ENCODE assay signal across 8 cellular contexts in the genomic region with DNA sequence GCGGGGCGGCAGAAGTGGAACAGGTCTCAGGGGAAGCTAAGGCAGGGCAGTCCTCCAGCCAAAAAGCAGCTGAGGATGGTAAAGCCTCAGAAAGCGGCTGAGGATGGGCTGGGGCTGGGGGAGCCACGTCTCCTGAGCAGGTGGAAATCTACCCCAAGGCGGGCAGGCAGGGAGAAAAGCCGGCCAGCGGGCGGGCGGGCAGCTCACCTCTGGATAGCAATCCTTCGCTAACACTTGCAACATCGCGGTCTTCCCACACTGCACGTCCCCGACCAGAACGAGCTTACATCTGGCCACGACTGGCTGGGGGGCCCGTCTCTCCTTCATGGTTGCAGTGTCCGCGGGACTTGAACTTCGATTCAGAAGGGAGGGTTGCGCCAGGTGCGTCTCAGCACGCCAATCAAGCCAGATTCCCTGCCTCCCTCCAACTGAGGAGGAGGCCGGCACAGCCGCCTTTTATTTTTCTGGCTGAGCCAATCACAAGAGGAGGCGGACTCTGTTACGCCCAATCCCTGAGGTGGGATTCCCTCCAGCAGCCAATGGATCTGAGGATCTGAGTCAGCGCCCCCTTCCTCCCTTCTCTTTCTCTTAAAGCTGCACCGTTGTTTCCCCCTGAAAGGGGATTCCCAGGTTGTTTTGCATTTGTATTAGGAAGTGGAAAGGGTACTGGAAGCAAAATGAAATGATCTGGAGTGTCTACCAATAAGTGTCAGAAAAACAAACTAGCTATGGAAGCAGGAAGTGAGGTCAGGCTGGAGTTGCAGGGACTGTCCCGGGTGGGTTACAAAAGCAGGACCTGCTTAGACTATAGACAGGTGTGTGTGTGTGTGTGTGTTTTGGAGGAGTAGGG. TPM values are rescaled to one million over a fixed set of nuclear protein-coding genes. Genes with fewer than 3 reads are reported as not detected.
DNase-seq lines count a peak whose midpoint lies in the region; ATAC-seq and TF ChIP-seq lines count a peak whose summit lies in the region.

Gene RND1, minus strand, starts transcription at position 430 of the 850 bp plus-strand sequence. Its CDS starts 103 bp downstream, at position 327.

- H3K4me1 Mint-ChIP-seq in HFFc6 (ENCODE audit: low read depth) = peaks cover 13% of the 10 kb centered on the region

- peaks cover 27% of the 10 kb centered on the region for H3K27me3 Mint-ChIP-seq in HFFc6 (ENCODE audit: insufficient read depth)

- H3K9me3 Mint-ChIP-seq in HFFc6 = no peaks in the 10 kb centered on the region
- no peaks in the 10 kb centered on the region for H3K9me3 Mint-ChIP-seq in activated naive CD4-positive, alpha-beta T cell treated with anti-CD3 and anti-CD28 coated beads, Interleukin-2, amount 50 U/mL, for 72 hours

- peak; percentile 40; the same call in 1 of the 2 replicates for TF ChIP-seq CTCF in HFFc6 (IDR thresholded peaks at IDR 0.05)

- peak; percentile 83 for DNase-seq in HFFc6
- DNase-seq in NAMALWA (ENCODE audit: low spot score) = peak; percentile 97
- DNase-seq in SK-N-DZ (ENCODE audit: low spot score) = peak; percentile 94
- DNase-seq in activated naive CD4-positive, alpha-beta T cell treated with anti-CD3 and anti-CD28 coated beads, Interleukin-2, amount 50 U/mL, for 72 hours (ENCODE audit: low spot score in 2 of 2) = peak; percentile 85 to 87
- DNase-seq in glomerular endothelial cell (ENCODE audit: extremely low read depth, low read depth, low spot score) = peak; percentile 91
- DNase-seq in nucleus accumbens (lab: John Stamatoyannopoulos, UW) = peak; percentile 52 to 96 (median 87)

- ATAC-seq in activated naive CD4-positive, alpha-beta T cell treated with anti-CD3 and anti-CD28 coated beads, Interleukin-2, amount 50 U/mL, for 72 hours = peak; percentile 95 to 96

- peak within 1 kb of the TSS; percentile 55 for H3K27ac ChIP-seq in temporal lobe (ENCODE audit: low read depth, low read length)

- H3K36me3 Mint-ChIP-seq in HFFc6 (ENCODE audit: low read depth) = no peaks in the 10 kb centered on the region
- no peaks in the 10 kb centered on the region for H3K36me3 Mint-ChIP-seq in activated naive CD4-positive, alpha-beta T cell treated with anti-CD3 and anti-CD28 coated beads, Interleukin-2, amount 50 U/mL, for 72 hours

- H3K4me3 Mint-ChIP-seq in HFFc6 = peak within 1 kb of the TSS; percentile 91

- peak within 1 kb of the TSS; percentile 66 for H3K4me3 ChIP-seq in GM08714 (ENCODE audit: low read length)

- no peak within 1 kb of the TSS for H3K27ac Mint-ChIP-seq in HFFc6
- H3K27ac Mint-ChIP-seq in activated naive CD4-positive, alpha-beta T cell treated with anti-CD3 and anti-CD28 coated beads, Interleukin-2, amount 50 U/mL, for 72 hours = peak within 1 kb of the TSS; percentile 81 to 93

RNA-seq across cellular contexts. Expression of gene RND1, which starts in this region (rescaled TPM):
- total RNA-seq in HFFc6 (2021; fragmentation: NEBNext Ultra II Directional; extraction: Animal tissue kit (Norgen Biotek cat#: 25700)) = under 1 TPM in 4 of 6 experiments, not detected in 2; 0.12 to 0.68 (median 0.18) TPM
- polyA plus RNA-seq in SK-N-DZ (2014; cell fraction: cytosol; rRNA removed) = 0.42 TPM in 1 of 2 replicates, not detected in the other
- polyA plus RNA-seq in SK-N-DZ (2014; cell fraction: nucleus; rRNA removed) = 0.07 TPM in 1 of 2 replicates, not detected in the other
- total RNA-seq in activated naive CD4-positive, alpha-beta T cell treated with anti-CD3 and anti-CD28 coated beads, Interleukin-2, amount 50 U/mL, for 72 hours = 10 to 100 TPM in 1 of 2 donors, 1 to 10 TPM in 1; 4.3 to 10.4 TPM
- total RNA-seq in glomerular endothelial cell (4.7 and 14.9 TPM in 2 replicates), temporal lobe (27.5 TPM)

Comparison
In these comparisons a context has a peak if more than half of its experiments do, and no peak if none do; other contexts are left out.
1. Peak in every context shown above with its lines: DNase-seq, ATAC-seq, H3K4me3 ChIP-seq and H3K27ac ChIP-seq.
2. Peak in DNase-seq in HFFc6; RNA of the gene not detected or under 1 TPM.